Comparison of ENCODE assay signal across 8 cellular contexts in the genomic region with DNA sequence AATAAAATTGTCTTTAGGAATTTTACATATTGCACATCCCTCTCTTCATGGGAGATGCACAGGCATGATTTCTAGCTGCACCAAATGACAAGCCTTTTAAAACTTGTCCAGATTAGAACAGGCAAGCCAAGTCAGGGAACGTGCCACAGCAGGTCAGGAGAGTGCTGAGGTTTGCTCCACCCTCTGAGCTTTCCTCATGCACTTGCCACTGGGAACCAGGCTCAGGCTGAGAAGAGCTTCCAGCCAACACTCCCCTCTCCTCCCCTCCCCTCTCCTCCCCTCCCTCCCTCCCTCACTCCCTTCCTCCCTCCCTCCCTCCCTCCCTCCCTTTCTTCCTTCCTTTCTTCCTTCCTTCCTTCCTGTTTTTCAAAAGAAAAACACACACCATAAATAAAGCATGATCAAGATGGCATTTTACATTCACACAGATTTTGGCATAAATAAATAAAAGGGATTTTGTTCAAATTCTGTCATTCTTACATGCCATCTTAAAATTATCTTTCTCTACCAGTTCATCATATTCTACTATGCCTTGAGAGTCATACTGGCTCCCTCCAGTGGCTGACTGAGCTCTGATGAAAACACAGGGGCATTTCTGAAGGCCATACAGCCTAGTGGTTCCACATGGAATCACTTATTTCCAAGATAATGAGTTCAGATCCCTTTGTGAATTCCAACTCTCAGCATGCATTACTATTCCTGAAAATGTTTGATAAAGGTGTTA.
DNase-seq lines count a peak whose midpoint lies in the region; ATAC-seq and TF ChIP-seq lines count a peak whose summit lies in the region.

No MANE protein-coding gene starts in this region.

- no peak overlapping the region for H2BK12ac ChIP-seq in trophoblast cell (ENCODE audit: low read length)

- H2BK120ac ChIP-seq in trophoblast cell (ENCODE audit: insufficient read depth, low read length, poor library complexity) = peak overlapping the region; percentile 53

- H3K23ac ChIP-seq in trophoblast cell (ENCODE audit: low read length) = no peak overlapping the region

- peaks cover 7% of the 10 kb centered on the region for H3K79me1 ChIP-seq in trophoblast cell (ENCODE audit: low read length)

- no peak overlapping the region for H4K8ac ChIP-seq in trophoblast cell (ENCODE audit: low read depth, low read length)

- H2AFZ ChIP-seq in trophoblast cell (ENCODE audit: insufficient read depth, low read length, poor library complexity) = no peak overlapping the region

- DNase-seq in DMS53 treated with DMSO at 0.1 percent for 48 hours (lab: John Stamatoyannopoulos, UW; ENCODE audit: unreplicated experiment) (peak; percentile 49), SKM-1 treated with dmso at 0.1 percent for 144 hours (lab: John Stamatoyannopoulos, UW; ENCODE audit: unreplicated experiment) (peak; percentile 44), foreskin fibroblast (peak; percentile 30 to 71), trophoblast cell (peak; percentile 43 to 76), putamen (ENCODE audit: low spot score) (no peak)

- no CpG with 5 or more reads among the region's 1 CpG for WGBS in trophoblast cell (ENCODE audit: extremely low coverage, insufficient coverage, insufficient read length)

- H3K4me2 ChIP-seq in trophoblast cell (ENCODE audit: low read length) = no peak overlapping the region

- no peaks in the 10 kb centered on the region for H3K27me3 ChIP-seq in trophoblast cell (ENCODE audit: insufficient read depth, low read length)

- no peak overlapping the region for H2BK5ac ChIP-seq in trophoblast cell (ENCODE audit: low read depth, low read length, poor library complexity)

- H4K12ac ChIP-seq in trophoblast cell (ENCODE audit: low read depth, low read length) = no peak overlapping the region

- H2AK5ac ChIP-seq in trophoblast cell (ENCODE audit: low read length) = no peak overlapping the region

- H3K18ac ChIP-seq in trophoblast cell (ENCODE audit: low read length) = no peak overlapping the region

- TF ChIP-seq CTCF in foreskin fibroblast (IDR thresholded peaks at IDR 0.05; ENCODE audit: low read depth, low read length) = peak; percentile 84

- H3K79me2 ChIP-seq in trophoblast cell (ENCODE audit: control insufficient read depth, insufficient read depth, low read length, poor library complexity) = no peaks in the 10 kb centered on the region

- no peaks in the 10 kb centered on the region for H3K36me3 ChIP-seq in trophoblast cell (ENCODE audit: control insufficient read depth in 1 of 2, insufficient read depth in 2 of 2, low read length in 2 of 2)

- no peak overlapping the region for H3K4ac ChIP-seq in trophoblast cell (ENCODE audit: low read depth, low read length)

- TF ChIP-seq RAD21 in Ishikawa (IDR thresholded peaks at IDR 0.05; ENCODE audit: low read depth) = peak; percentile 74

- peak overlapping the region; percentile 26 for H4K91ac ChIP-seq in trophoblast cell (ENCODE audit: low read depth, low read length)

- ATAC-seq in GM19395 (IDR thresholded peaks at IDR 0.05; ENCODE audit: unreplicated experiment) = peak; percentile 68
- ATAC-seq in HG03280 (IDR thresholded peaks at IDR 0.05; ENCODE audit: unreplicated experiment) = no peak

- H3K4me3 ChIP-seq in foreskin fibroblast (ENCODE audit: low read depth in 1 of 2, low read length in 2 of 2) (no peak overlapping the region), trophoblast cell (ENCODE audit: low read depth, low read length) (no peak overlapping the region)

- no peak for TF ChIP-seq EP300 in Ishikawa (IDR thresholded peaks at IDR 0.05; ENCODE audit: borderline replicate concordance)

- H3K27ac ChIP-seq in trophoblast cell (ENCODE audit: low read depth, low read length) = no peak overlapping the region

- peaks cover 2 to 4% of the 10 kb centered on the region in 2 experiments for H3K4me1 ChIP-seq in trophoblast cell (ENCODE audit: control insufficient read depth in 1 of 2, insufficient read depth in 2 of 2, low read length in 2 of 2)

- H3K9me3 ChIP-seq in trophoblast cell (ENCODE audit: insufficient read depth, low read depth, low read length) = no peaks in the 10 kb centered on the region

- no peak overlapping the region for H3K9ac ChIP-seq in trophoblast cell (ENCODE audit: low read length)

- no peak overlapping the region for H3K14ac ChIP-seq in trophoblast cell (ENCODE audit: low read length)

TF ChIP-seq in Ishikawa, 13 proteins besides CTCF, POLR2A, EP300 and RAD21:
- TF ChIP-seq TEAD4 (IDR thresholded peaks at IDR 0.05) (no peak), FOXM1 (IDR thresholded peaks at IDR 0.05; ENCODE audit: borderline replicate concordance, low read depth) (no peak), EGR1 (IDR thresholded peaks at IDR 0.05) (no peak), NFIC (IDR thresholded peaks at IDR 0.05) (no peak), CREB1 (IDR thresholded peaks at IDR 0.05; ENCODE audit: low read depth) (no peak), ZBTB7A (IDR thresholded peaks at IDR 0.05; ENCODE audit: low read depth) (no peak), TAF1 (IDR thresholded peaks at IDR 0.05; ENCODE audit: low read depth) (no peak), YY1 (IDR thresholded peaks at IDR 0.05; ENCODE audit: low read depth) (no peak), CEBPB (IDR thresholded peaks at IDR 0.05) (no peak), TCF12 (IDR thresholded peaks at IDR 0.05; ENCODE audit: low read depth) (no peak)
- TF ChIP-seq, protein P1, sequence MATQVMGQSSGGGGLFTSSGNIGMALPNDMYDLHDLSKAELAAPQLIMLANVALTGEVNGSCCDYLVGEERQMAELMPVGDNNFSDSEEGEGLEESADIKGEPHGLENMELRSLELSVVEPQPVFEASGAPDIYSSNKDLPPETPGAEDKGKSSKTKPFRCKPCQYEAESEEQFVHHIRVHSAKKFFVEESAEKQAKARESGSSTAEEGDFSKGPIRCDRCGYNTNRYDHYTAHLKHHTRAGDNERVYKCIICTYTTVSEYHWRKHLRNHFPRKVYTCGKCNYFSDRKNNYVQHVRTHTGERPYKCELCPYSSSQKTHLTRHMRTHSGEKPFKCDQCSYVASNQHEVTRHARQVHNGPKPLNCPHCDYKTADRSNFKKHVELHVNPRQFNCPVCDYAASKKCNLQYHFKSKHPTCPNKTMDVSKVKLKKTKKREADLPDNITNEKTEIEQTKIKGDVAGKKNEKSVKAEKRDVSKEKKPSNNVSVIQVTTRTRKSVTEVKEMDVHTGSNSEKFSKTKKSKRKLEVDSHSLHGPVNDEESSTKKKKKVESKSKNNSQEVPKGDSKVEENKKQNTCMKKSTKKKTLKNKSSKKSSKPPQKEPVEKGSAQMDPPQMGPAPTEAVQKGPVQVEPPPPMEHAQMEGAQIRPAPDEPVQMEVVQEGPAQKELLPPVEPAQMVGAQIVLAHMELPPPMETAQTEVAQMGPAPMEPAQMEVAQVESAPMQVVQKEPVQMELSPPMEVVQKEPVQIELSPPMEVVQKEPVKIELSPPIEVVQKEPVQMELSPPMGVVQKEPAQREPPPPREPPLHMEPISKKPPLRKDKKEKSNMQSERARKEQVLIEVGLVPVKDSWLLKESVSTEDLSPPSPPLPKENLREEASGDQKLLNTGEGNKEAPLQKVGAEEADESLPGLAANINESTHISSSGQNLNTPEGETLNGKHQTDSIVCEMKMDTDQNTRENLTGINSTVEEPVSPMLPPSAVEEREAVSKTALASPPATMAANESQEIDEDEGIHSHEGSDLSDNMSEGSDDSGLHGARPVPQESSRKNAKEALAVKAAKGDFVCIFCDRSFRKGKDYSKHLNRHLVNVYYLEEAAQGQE (IDR thresholded peaks at IDR 0.05; ENCODE audit: low read depth) = no peak
- TF ChIP-seq, protein P2, sequence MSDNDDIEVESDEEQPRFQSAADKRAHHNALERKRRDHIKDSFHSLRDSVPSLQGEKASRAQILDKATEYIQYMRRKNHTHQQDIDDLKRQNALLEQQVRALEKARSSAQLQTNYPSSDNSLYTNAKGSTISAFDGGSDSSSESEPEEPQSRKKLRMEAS (IDR thresholded peaks at IDR 0.05) = no peak
- TF ChIP-seq, protein P3, sequence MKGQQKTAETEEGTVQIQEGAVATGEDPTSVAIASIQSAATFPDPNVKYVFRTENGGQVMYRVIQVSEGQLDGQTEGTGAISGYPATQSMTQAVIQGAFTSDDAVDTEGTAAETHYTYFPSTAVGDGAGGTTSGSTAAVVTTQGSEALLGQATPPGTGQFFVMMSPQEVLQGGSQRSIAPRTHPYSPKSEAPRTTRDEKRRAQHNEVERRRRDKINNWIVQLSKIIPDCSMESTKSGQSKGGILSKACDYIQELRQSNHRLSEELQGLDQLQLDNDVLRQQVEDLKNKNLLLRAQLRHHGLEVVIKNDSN (IDR thresholded peaks at IDR 0.05) = no peak
